In genomic region chr5:150489358-150490295, GRCh38 we compare ENCODE assay signal across 7 cellular contexts. TPM values are rescaled to one million over a fixed set of nuclear protein-coding genes. Genes with fewer than 3 reads are reported as not detected.
A peak's percentile ranks its signal among the peaks of the same experiment; 100 is the strongest.
DNase-seq lines count a peak whose midpoint lies in the region; ATAC-seq and TF ChIP-seq lines count a peak whose summit lies in the region.

No MANE protein-coding gene starts in this region.

- no peaks in the 10 kb centered on the region for H3K27me3 ChIP-seq in lung (ENCODE audit: control insufficient read depth, insufficient read depth)

- DNase-seq in lung (ENCODE audit: low spot score) (no peak), T-helper 2 cell (no peak), ecto neural progenitor cell (ENCODE audit: low spot score) (no peak), NCI-H748 treated with DMSO at 0.1 percent for 48 hours (lab: John Stamatoyannopoulos, UW) (no peak)

- H3K4me1 ChIP-seq in lung (ENCODE audit: control insufficient read depth in 2 of 2, insufficient read depth in 2 of 2, low read length in 2 of 2): peaks cover 39 to 47% of the 10 kb centered on the region in 2 donors

- no peaks in the 10 kb centered on the region for H3K9me3 ChIP-seq in lung (ENCODE audit: control insufficient read depth in 2 of 2, insufficient read depth in 1 of 2, low read length in 1 of 2)

- H3K36me3 ChIP-seq in lung (ENCODE audit: control insufficient read depth in 2 of 2, insufficient read depth in 2 of 2, low read length in 2 of 2): peaks cover 0 to 7% of the 10 kb centered on the region in 2 donors

- ATAC-seq in GM19328 (IDR thresholded peaks at IDR 0.05; ENCODE audit: unreplicated experiment): peak; percentile 71
- peak; percentile 71 for ATAC-seq in HG03095 (IDR thresholded peaks at IDR 0.05; ENCODE audit: unreplicated experiment)
- ATAC-seq in lung (ENCODE audit: insufficient read depth, low FRiP score): no peak

- TF ChIP-seq CTCF in WI38 (IDR thresholded peaks at IDR 0.05; ENCODE audit: low read depth, low read length) (no peak), lung (IDR thresholded peaks at IDR 0.05; ENCODE audit: control extremely low read depth, extremely low read depth) (no peak)

- peak overlapping the region; percentile 94 to 99 for H3K27ac ChIP-seq in lung (ENCODE audit: low read depth in 1 of 2, low read length in 1 of 2)

- 39 to 51% methylated on average over 9 of the region's 9 CpGs for WGBS in lung, 2 donors

- H3K4me3 ChIP-seq in WI38 (ENCODE audit: low read depth, low read length) (peak overlapping the region; percentile 28), lung (no peak overlapping the region)

RNA-seq across cellular contexts. Expression of gene NDST1, which starts 18.3 kb away (rescaled TPM):
- 100 to 1,000 TPM in 1 of 2 donors, 10 to 100 TPM in 1; 71.6 to 145 TPM for total RNA-seq in lung
- 10 to 100 TPM; 45.6 to 49.8 TPM for polyA plus RNA-seq in lung

RNA-seq across cellular contexts. Expression of gene RPS14, which starts 40.1 kb away (rescaled TPM):
- 1,000 to 10,000 TPM; 1,065 to 1,395 TPM for total RNA-seq in lung
- polyA plus RNA-seq in lung: 1,000 to 10,000 TPM; 3,509 to 4,623 TPM
